ENCODE assay signal across 14 cellular contexts in genomic region chr4:13327991-13328390, GRCh38.
"Had no signal": no experiment of that assay in that cellular context is flagged by ENCODE, and none has a peak within 500 bp of the region (broad histone marks: within the 10 kb centered on the region; RNA-seq: fewer than 3 reads in every experiment).

No MANE protein-coding gene starts in this region.

- ATAC-seq: esophagus mucosa, gastroesophageal sphincter, left lobe of liver, natural killer cell had no signal

- H3K36me3 ChIP-seq: gastroesophageal sphincter, ovary, right atrium auricular region, stomach had no signal

- DNase-seq: effector memory CD4-positive, alpha-beta T cell; glutamatergic neuron; islet precursor cell; natural killer cell; ovary; small intestine; stimulated activated CD4-positive, alpha-beta T cell treated with anti-CD3 and anti-CD28 coated beads, Interleukin-12 subunit alpha, Interleukin-12 subunit beta, amount 100 ng/mL, for 4 hours; stimulated activated naive CD4-positive, alpha-beta T cell; stomach; trophoblast cell had no signal

- H3K4me1 ChIP-seq: gastroesophageal sphincter, right atrium auricular region, stomach had no signal

- H3K27me3 ChIP-seq: gastroesophageal sphincter, ovary, right atrium auricular region, stomach had no signal

- H3K9me3 ChIP-seq: gastroesophageal sphincter, ovary, right atrium auricular region, stomach had no signal

- H3K4me3 ChIP-seq: gastroesophageal sphincter, ovary, right atrium auricular region, stomach had no signal

- H3K27ac ChIP-seq: gastroesophageal sphincter, ovary, right atrium auricular region, stomach had no signal
